ENCODE assay signal across 1 cellular context in genomic region chr1:16155537-16156410, GRCh38.
A peak's percentile ranks its signal among the peaks of the same experiment; 100 is the strongest.
TF ChIP-seq lines count a peak whose summit lies in the region.

EPHA2 (minus strand) TSS chr1:16156069; CDS start chr1:16155932, 137 bp downstream.

TF ChIP-seq in HEK293, 187 proteins besides CTCF, POLR2A, EP300 and RAD21 (continued from another document):
- TF ChIP-seq ATF2 (tag by site-specific recombination; IDR thresholded peaks at IDR 0.05; ENCODE audit: low read depth), result peak; percentile 98
- TF ChIP-seq ZNF639 (tag by site-specific recombination; IDR thresholded peaks at IDR 0.05), result 0 out of 2 replicates have a peak, but pooled peaks have one; percentile 47
- TF ChIP-seq ZNF610 (tag by site-specific recombination; IDR thresholded peaks at IDR 0.05; ENCODE audit: borderline replicate concordance), result peak; percentile 24; the same call in 1 of the 2 replicates
- TF ChIP-seq ZBTB20 (tag by site-specific recombination; IDR thresholded peaks at IDR 0.05), result peak; percentile 54; the same call in 1 of the 2 replicates
- peak; percentile 71 for TF ChIP-seq IKZF3 (tag by site-specific recombination; IDR thresholded peaks at IDR 0.05)
- peak; percentile 54 for TF ChIP-seq ZNF366 (tag by site-specific recombination; conservative IDR thresholded peaks at IDR 0.05)
- peak; percentile 9; the same call in 1 of the 2 replicates for TF ChIP-seq KLF9 (tag by site-specific recombination; IDR thresholded peaks at IDR 0.05; ENCODE audit: low read depth)
- TF ChIP-seq ZBTB17 (tag by site-specific recombination; IDR thresholded peaks at IDR 0.05), result peak; percentile 69
- TF ChIP-seq KLF1 (tag by site-specific recombination; IDR thresholded peaks at IDR 0.05), result peak; percentile 54; the same call in 1 of the 2 replicates
- TF ChIP-seq ZBTB1 (tag by site-specific recombination; IDR thresholded peaks at IDR 0.05), result peak; percentile 24; the same call in 1 of the 2 replicates
- peak; percentile 51; the same call in 1 of the 2 replicates for TF ChIP-seq ZNF501 (tag by site-specific recombination; IDR thresholded peaks at IDR 0.05)
- peak; percentile 99 for TF ChIP-seq ZNF18 (tag by site-specific recombination; IDR thresholded peaks at IDR 0.05)
- TF ChIP-seq SP2 (tag by site-specific recombination; IDR thresholded peaks at IDR 0.05), result peak; percentile 83
- peak; percentile 31; the same call in 1 of the 2 replicates for TF ChIP-seq ZNF398 (tag by site-specific recombination; IDR thresholded peaks at IDR 0.05)
- TF ChIP-seq ZNF449 (tag by site-specific recombination; IDR thresholded peaks at IDR 0.05), result peak; percentile 94
- TF ChIP-seq ZNF280D (tag by site-specific recombination; IDR thresholded peaks at IDR 0.05), result no peak
- no peak for TF ChIP-seq ZNF514 (tag by site-specific recombination; IDR thresholded peaks at IDR 0.05)
- TF ChIP-seq ZNF629 (tag by site-specific recombination; IDR thresholded peaks at IDR 0.05), result peak; percentile 97
- TF ChIP-seq ZNF76 (tag by site-specific recombination; IDR thresholded peaks at IDR 0.05; ENCODE audit: borderline replicate concordance, low read depth), result peak; percentile 38; the same call in 1 of the 2 replicates
- peak; percentile 58; the same call in 1 of the 2 replicates for TF ChIP-seq ZBTB48 (tag by site-specific recombination; IDR thresholded peaks at IDR 0.05)
- TF ChIP-seq ZNF791 (tag by site-specific recombination; IDR thresholded peaks at IDR 0.05), result no peak
- no peak for TF ChIP-seq PRDM1 (tag by site-specific recombination; IDR thresholded peaks at IDR 0.05)
- 0 out of 2 replicates have a peak, but pooled peaks have one; percentile 63 for TF ChIP-seq ZNF600 (tag by site-specific recombination; IDR thresholded peaks at IDR 0.05)
- TF ChIP-seq BCL11A (tag by site-specific recombination; IDR thresholded peaks at IDR 0.05; ENCODE audit: low read depth), result 0 out of 2 replicates have a peak, but pooled peaks have one; percentile 31
- TF ChIP-seq ZSCAN30 (tag by site-specific recombination; IDR thresholded peaks at IDR 0.05), result peak; percentile 74
- no peak for TF ChIP-seq MZF1 (tag by site-specific recombination; IDR thresholded peaks at IDR 0.05; ENCODE audit: borderline replicate concordance)
- no peak; the same call in none of the 2 replicates for TF ChIP-seq ZNF335 (tag by site-specific recombination; conservative IDR thresholded peaks at IDR 0.05)
- TF ChIP-seq ZNF529 (tag by site-specific recombination; IDR thresholded peaks at IDR 0.05; ENCODE audit: insufficient replicate concordance), result no peak
